Comparison of ENCODE assay signal across 11 cellular contexts in the genomic region with DNA sequence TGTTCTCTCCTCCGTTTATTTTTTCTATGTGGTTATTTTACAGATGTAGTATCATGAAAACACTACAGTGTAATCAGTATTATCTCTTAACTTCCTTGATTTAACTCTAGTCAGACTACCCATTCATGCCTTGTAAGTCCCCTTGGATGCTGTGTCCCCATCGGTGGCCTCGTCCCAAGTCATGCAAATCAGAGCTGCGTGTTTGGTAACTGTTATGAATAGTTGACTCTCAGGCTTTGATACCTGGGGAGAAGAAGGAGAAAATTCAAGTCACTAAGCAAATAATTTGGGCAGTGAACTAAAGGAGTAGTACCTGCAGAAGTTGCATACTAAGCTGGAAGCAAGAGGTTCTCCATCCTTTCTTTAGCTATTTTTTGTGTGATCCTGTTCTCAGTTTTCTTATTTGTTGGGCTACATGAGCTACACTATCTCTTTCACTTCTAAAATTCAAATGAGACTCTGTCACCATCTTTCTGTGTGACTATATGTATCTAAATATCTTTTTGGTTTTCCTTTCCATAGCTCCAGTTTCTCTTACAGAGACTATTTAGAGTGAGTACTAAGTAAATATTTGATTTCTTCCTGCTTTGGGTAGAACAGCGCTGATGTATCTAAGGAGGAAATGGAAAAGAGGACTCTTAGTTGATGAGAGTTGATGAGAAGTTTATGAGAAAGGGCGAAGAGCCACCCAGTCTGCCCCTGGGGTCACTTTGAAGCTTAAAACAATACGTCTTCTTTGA. TPM values are rescaled to one million over a fixed set of nuclear protein-coding genes. Genes with fewer than 3 reads are reported as not detected.
A peak's percentile ranks its signal among the peaks of the same experiment; 100 is the strongest.
DNase-seq lines count a peak whose midpoint lies in the region; ATAC-seq, FAIRE-seq and TF ChIP-seq lines count a peak whose summit lies in the region.
"Had no signal": no experiment of that assay in that cellular context is flagged by ENCODE, and none has a peak within 500 bp of the region (broad histone marks: within the 10 kb centered on the region; RNA-seq: fewer than 3 reads in every experiment).

No MANE protein-coding gene starts in this region.

- no peaks in the 10 kb centered on the region for H3K27me3 Mint-ChIP-seq in activated naive CD4-positive, alpha-beta T cell treated with anti-CD3 and anti-CD28 coated beads, Interleukin-2, amount 50 U/mL, for 24 hours
- H3K27me3 Mint-ChIP-seq in activated B cell treated with CpG ODN at 0.5 μM for 24 hours = no peaks in the 10 kb centered on the region

- peak overlapping the region; percentile 57 for H3K4me3 Mint-ChIP-seq in activated naive CD4-positive, alpha-beta T cell treated with anti-CD3 and anti-CD28 coated beads, Interleukin-2, amount 50 U/mL, for 24 hours
- peak overlapping the region; percentile 26 for H3K4me3 Mint-ChIP-seq in activated B cell treated with CpG ODN at 0.5 μM for 24 hours

- no peak for FAIRE-seq in H54 (lab: Jason Lieb, UNC)
- FAIRE-seq: endothelial cell of umbilical vein, pancreas had no signal

- peaks cover 7% of the 10 kb centered on the region for H3K9me3 Mint-ChIP-seq in activated naive CD4-positive, alpha-beta T cell treated with anti-CD3 and anti-CD28 coated beads, Interleukin-2, amount 50 U/mL, for 24 hours
- H3K9me3 Mint-ChIP-seq in activated B cell treated with CpG ODN at 0.5 μM for 24 hours = no peaks in the 10 kb centered on the region

- peaks cover 80% of the 10 kb centered on the region for H3K4me1 Mint-ChIP-seq in activated naive CD4-positive, alpha-beta T cell treated with anti-CD3 and anti-CD28 coated beads, Interleukin-2, amount 50 U/mL, for 24 hours
- peaks cover 76% of the 10 kb centered on the region for H3K4me1 Mint-ChIP-seq in activated B cell treated with CpG ODN at 0.5 μM for 24 hours

- intact Hi-C loops in activated B cell treated with CpG ODN at 0.5 μM for 24 hours (cut with micrococcal nuclease) = loop anchor here (1.0 to 5.0 kb wide), 2 partner anchors 8 to 71 kb away; partner anchors contain the start of gene SLAMF6
- intact Hi-C loops in left cardiac atrium (cut with DNase I) = no loop called here

- no peak for TF ChIP-seq CTCF in activated B cell treated with CpG ODN at 0.5 μM for 24 hours (IDR thresholded peaks at IDR 0.05)

- H3K27ac Mint-ChIP-seq in activated naive CD4-positive, alpha-beta T cell treated with anti-CD3 and anti-CD28 coated beads, Interleukin-2, amount 50 U/mL, for 24 hours = peak overlapping the region; percentile 93
- peak overlapping the region; percentile 74 for H3K27ac Mint-ChIP-seq in activated B cell treated with CpG ODN at 0.5 μM for 24 hours

- POLR2A ChIA-PET in activated B cell treated with CpG ODN at 0.5 μM for 24 hours (lab: Charles Lee) = interaction anchor here (0.8 to 1.9 kb wide), 10 partner anchors 8 to 72 kb away, joined by 3 to 18 read pairs (median 6); partner anchors contain the start of gene SLAMF6

- CTCF ChIA-PET in activated B cell treated with CpG ODN at 0.5 μM for 24 hours (lab: Charles Lee) = interaction anchor here (0.7 to 2.4 kb wide), 7 partner anchors 7 to 155 kb away, joined by 3 to 7 read pairs (median 4); no protein-coding TSS in a partner anchor

- H3K36me3 Mint-ChIP-seq in activated naive CD4-positive, alpha-beta T cell treated with anti-CD3 and anti-CD28 coated beads, Interleukin-2, amount 50 U/mL, for 24 hours = peaks cover 1% of the 10 kb centered on the region
- H3K36me3 Mint-ChIP-seq in activated B cell treated with CpG ODN at 0.5 μM for 24 hours (ENCODE audit: low read depth) = no peaks in the 10 kb centered on the region

- TF ChIP-seq POLR2A in H54 (IDR thresholded peaks at IDR 0.05; ENCODE audit: low read depth, low read length) = no peak

- peak; percentile 37 for ATAC-seq in HG02759 (IDR thresholded peaks at IDR 0.05; ENCODE audit: unreplicated experiment)
- no peak for ATAC-seq in activated B cell treated with CpG ODN at 0.5 μM for 24 hours (ENCODE audit: low read depth)
- no peak for ATAC-seq in left cardiac atrium

- no peak for DNase-seq in activated naive CD4-positive, alpha-beta T cell treated with anti-CD3 and anti-CD28 coated beads, Interleukin-2, amount 50 U/mL, for 16 hours
- DNase-seq in activated B cell treated with CpG ODN at 0.5 μM for 24 hours (no peak), left cardiac atrium (no peak), H54 (ENCODE audit: insufficient read length, low spot score) (no peak), NCI-H1930 (lab: John Stamatoyannopoulos, UW) (no peak), NCI-H524 treated with DMSO at 0.1 percent for 48 hours (lab: John Stamatoyannopoulos, UW) (no peak)
- DNase-seq: BE2C, pancreas had no signal

RNA-seq across cellular contexts. Expression of gene VANGL2, which starts 50.9 kb away (rescaled TPM):
- 4.1 and 5.5 TPM in 2 replicates for total RNA-seq in activated B cell treated with CpG ODN at 0.5 μM for 24 hours
- 1 to 10 TPM; 4.1 to 5.1 TPM for total RNA-seq in left cardiac atrium
- total RNA-seq: endothelial cell of umbilical vein had no signal
